ENCODE assay signal across 1 cellular context in the genomic region with DNA sequence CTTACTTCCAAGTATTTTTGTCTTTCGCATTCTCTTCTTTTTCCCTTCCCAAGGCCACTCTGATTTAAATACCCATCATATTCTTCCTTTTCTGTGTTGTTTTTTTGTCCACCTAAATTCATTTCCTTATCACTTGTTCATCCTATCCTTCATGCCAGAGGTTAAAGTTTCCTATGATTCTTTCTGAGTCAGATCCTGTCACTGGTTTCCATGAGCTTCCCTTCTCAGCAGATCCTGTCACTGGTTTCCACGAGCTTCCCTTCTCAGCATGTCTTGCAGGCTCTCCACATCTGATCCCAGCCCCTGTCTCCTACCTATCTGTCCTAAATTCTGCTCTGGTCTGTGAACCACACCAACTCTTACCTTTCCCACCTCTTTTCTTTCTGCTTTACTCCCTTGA.
TF ChIP-seq lines count a peak whose summit lies in the region.

No MANE protein-coding gene starts in this region.

TF ChIP-seq in SK-N-SH, 30 proteins besides CTCF, POLR2A, EP300 and RAD21 (continued from another document):
- TF ChIP-seq, protein P1, sequence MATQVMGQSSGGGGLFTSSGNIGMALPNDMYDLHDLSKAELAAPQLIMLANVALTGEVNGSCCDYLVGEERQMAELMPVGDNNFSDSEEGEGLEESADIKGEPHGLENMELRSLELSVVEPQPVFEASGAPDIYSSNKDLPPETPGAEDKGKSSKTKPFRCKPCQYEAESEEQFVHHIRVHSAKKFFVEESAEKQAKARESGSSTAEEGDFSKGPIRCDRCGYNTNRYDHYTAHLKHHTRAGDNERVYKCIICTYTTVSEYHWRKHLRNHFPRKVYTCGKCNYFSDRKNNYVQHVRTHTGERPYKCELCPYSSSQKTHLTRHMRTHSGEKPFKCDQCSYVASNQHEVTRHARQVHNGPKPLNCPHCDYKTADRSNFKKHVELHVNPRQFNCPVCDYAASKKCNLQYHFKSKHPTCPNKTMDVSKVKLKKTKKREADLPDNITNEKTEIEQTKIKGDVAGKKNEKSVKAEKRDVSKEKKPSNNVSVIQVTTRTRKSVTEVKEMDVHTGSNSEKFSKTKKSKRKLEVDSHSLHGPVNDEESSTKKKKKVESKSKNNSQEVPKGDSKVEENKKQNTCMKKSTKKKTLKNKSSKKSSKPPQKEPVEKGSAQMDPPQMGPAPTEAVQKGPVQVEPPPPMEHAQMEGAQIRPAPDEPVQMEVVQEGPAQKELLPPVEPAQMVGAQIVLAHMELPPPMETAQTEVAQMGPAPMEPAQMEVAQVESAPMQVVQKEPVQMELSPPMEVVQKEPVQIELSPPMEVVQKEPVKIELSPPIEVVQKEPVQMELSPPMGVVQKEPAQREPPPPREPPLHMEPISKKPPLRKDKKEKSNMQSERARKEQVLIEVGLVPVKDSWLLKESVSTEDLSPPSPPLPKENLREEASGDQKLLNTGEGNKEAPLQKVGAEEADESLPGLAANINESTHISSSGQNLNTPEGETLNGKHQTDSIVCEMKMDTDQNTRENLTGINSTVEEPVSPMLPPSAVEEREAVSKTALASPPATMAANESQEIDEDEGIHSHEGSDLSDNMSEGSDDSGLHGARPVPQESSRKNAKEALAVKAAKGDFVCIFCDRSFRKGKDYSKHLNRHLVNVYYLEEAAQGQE (IDR thresholded peaks at IDR 0.05; ENCODE audit: low read depth, low read length), result no peak
- TF ChIP-seq ELF1 (IDR thresholded peaks at IDR 0.05), result no peak
- TF ChIP-seq, protein P2, sequence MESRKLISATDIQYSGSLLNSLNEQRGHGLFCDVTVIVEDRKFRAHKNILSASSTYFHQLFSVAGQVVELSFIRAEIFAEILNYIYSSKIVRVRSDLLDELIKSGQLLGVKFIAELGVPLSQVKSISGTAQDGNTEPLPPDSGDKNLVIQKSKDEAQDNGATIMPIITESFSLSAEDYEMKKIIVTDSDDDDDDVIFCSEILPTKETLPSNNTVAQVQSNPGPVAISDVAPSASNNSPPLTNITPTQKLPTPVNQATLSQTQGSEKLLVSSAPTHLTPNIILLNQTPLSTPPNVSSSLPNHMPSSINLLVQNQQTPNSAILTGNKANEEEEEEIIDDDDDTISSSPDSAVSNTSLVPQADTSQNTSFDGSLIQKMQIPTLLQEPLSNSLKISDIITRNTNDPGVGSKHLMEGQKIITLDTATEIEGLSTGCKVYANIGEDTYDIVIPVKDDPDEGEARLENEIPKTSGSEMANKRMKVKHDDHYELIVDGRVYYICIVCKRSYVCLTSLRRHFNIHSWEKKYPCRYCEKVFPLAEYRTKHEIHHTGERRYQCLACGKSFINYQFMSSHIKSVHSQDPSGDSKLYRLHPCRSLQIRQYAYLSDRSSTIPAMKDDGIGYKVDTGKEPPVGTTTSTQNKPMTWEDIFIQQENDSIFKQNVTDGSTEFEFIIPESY (IDR thresholded peaks at IDR 0.05; ENCODE audit: borderline replicate concordance, low read depth), result no peak
- no peak for TF ChIP-seq GABPA (IDR thresholded peaks at IDR 0.05; ENCODE audit: low read depth)
- peak; percentile 47 for TF ChIP-seq JUND (IDR thresholded peaks at IDR 0.05)
- no peak for TF ChIP-seq RCOR1 (IDR thresholded peaks at IDR 0.05; ENCODE audit: low read length)
- 0 out of 2 replicates have a peak, but pooled peaks have one; percentile 11 for TF ChIP-seq NFIC (IDR thresholded peaks at IDR 0.05; ENCODE audit: borderline replicate concordance)
- no peak for TF ChIP-seq NRF1 (IDR thresholded peaks at IDR 0.05; ENCODE audit: low read depth, low read length)
- TF ChIP-seq, protein P3, sequence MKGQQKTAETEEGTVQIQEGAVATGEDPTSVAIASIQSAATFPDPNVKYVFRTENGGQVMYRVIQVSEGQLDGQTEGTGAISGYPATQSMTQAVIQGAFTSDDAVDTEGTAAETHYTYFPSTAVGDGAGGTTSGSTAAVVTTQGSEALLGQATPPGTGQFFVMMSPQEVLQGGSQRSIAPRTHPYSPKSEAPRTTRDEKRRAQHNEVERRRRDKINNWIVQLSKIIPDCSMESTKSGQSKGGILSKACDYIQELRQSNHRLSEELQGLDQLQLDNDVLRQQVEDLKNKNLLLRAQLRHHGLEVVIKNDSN (IDR thresholded peaks at IDR 0.05; ENCODE audit: borderline replicate concordance, low read depth), result no peak
- no peak for TF ChIP-seq SIN3A (IDR thresholded peaks at IDR 0.05; ENCODE audit: borderline replicate concordance, low read depth, low read length)
- no peak for TF ChIP-seq TAF1 (IDR thresholded peaks at IDR 0.05; ENCODE audit: borderline replicate concordance, low read depth, low read length)
TF ChIP-seq in SK-N-SH: peak in this region for 5.
